ENCODE assay signal across 16 cellular contexts in the genomic region with DNA sequence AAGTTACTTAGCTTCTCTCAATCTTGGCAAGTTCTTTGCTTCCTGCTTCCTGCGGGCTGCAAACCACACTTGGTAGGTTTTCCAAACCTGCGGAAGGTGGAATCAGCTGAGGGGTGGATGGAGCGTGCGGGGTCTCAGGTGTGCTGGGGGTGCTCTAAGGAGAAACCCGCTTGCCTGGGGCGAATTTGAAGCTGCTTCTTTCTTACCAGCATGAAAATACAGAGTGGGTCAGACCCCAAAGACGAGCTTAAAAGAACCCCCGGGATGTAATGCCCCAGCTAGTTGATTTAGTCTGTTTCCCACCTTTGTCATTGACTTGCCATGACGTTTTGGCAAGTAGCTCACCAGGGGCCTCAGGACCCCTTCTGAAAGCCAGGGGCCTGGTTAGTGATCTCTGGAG. TPM values are rescaled to one million over a fixed set of nuclear protein-coding genes. Genes with fewer than 3 reads are reported as not detected.
A peak's percentile ranks its signal among the peaks of the same experiment; 100 is the strongest.
DNase-seq lines count a peak whose midpoint lies in the region; ATAC-seq, FAIRE-seq and TF ChIP-seq lines count a peak whose summit lies in the region.
"Had no signal": no experiment of that assay in that cellular context is flagged by ENCODE, and none has a peak within 500 bp of the region (broad histone marks: within the 10 kb centered on the region; RNA-seq: fewer than 3 reads in every experiment).

No MANE protein-coding gene starts in this region.

- H2AK5ac ChIP-seq in IMR-90 (ENCODE audit: low read depth, low read length) (no peak overlapping the region), trophoblast cell (ENCODE audit: low read length) (no peak overlapping the region)

- H3K27ac ChIP-seq in A549 (peak overlapping the region; percentile 51 to 64; a peak in 5 of 6 replicates), ACC112 (ENCODE audit: low read depth, low read length) (no peak overlapping the region), IMR-90 (ENCODE audit: insufficient read depth, low read length) (no peak overlapping the region), esophagus muscularis mucosa (replicated peaks in 1 of 4) (no peak overlapping the region), trophoblast cell (ENCODE audit: low read depth, low read length) (no peak overlapping the region)
- H3K27ac ChIP-seq: BLaER1 treated with 17β-estradiol and CSF1 and Interleukin-3, amounts not matched to agents 10 nM and 100 nM; HL-60 had no signal

- FAIRE-seq in A549 (lab: Jason Lieb, UNC) = no peak

- H2AK9ac ChIP-seq in IMR-90 (replicated peaks; ENCODE audit: low read depth, low read length, poor library complexity) = no peak overlapping the region

- H3K56ac ChIP-seq in IMR-90 (ENCODE audit: extremely low read depth, insufficient read depth, low read length) = no peak overlapping the region

- peak overlapping the region; percentile 54 for H2AFZ ChIP-seq in ACC112 (ENCODE audit: low read length, unreplicated experiment)
- H2AFZ ChIP-seq in IMR-90 (replicated peaks; ENCODE audit: low read length, poor library complexity) = no peak overlapping the region
- no peak overlapping the region for H2AFZ ChIP-seq in trophoblast cell (ENCODE audit: insufficient read depth, low read length, poor library complexity)

- H3K4me1 ChIP-seq in A549 = peaks cover 31% of the 10 kb centered on the region
- peaks cover 6% of the 10 kb centered on the region for H3K4me1 ChIP-seq in ACC112 (ENCODE audit: control insufficient read depth, insufficient read depth, low read length, unreplicated experiment)
- peaks cover 5% of the 10 kb centered on the region for H3K4me1 ChIP-seq in IMR-90 (ENCODE audit: control insufficient read depth, insufficient read depth, low read length)
- no peaks in the 10 kb centered on the region for H3K4me1 ChIP-seq in esophagus muscularis mucosa
- H3K4me1 ChIP-seq in trophoblast cell (ENCODE audit: control insufficient read depth in 1 of 2, insufficient read depth in 2 of 2, low read length in 2 of 2) = peaks cover 8 to 9% of the 10 kb centered on the region in 2 experiments
- H3K4me1 ChIP-seq: HAP-1 had no signal

- POLR2A ChIA-PET in A549 (lab: Yijun Ruan, JAX) = interaction anchor here (0.7 to 1.2 kb wide), 2 partner anchors 243 to 326 kb away, joined by 3 to 4 read pairs; no protein-coding TSS in a partner anchor
- POLR2A ChIA-PET in IMR-90 (lab: Charles Lee; ENCODE audit: unreplicated experiment) = interaction anchor here (0.6 kb wide), 2 partner anchors 9 to 185 kb away, joined by 3 read pairs; no protein-coding TSS in a partner anchor

- no peak overlapping the region for H3K4ac ChIP-seq in IMR-90 (ENCODE audit: low read depth, low read length)
- no peak overlapping the region for H3K4ac ChIP-seq in trophoblast cell (ENCODE audit: low read depth, low read length)

- H3K14ac ChIP-seq in IMR-90 (replicated peaks; ENCODE audit: low read depth, low read length) (no peak overlapping the region), trophoblast cell (ENCODE audit: low read length) (no peak overlapping the region)

- CTCF ChIA-PET in A549 (lab: Yijun Ruan, JAX) (interaction anchor here (0.6 to 26.0 kb wide), 95 partner anchors 10 to 482 kb away, joined by 3 to 452 read pairs (median 4); a partner anchor contains a TSS), IMR-90 (lab: Yijun Ruan, JAX) (interaction anchor here (0.7 to 2.0 kb wide), 17 partner anchors 9 to 375 kb away, joined by 3 to 10 read pairs (median 4); no protein-coding TSS in a partner anchor)

- H2BK12ac ChIP-seq in trophoblast cell (ENCODE audit: low read length) = no peak overlapping the region

- no peaks in the 10 kb centered on the region for H3K9me3 Mint-ChIP-seq in activated naive CD4-positive, alpha-beta T cell treated with anti-CD3 and anti-CD28 coated beads, Interleukin-2, amount 50 U/mL, for 72 hours
- H3K9me3 Mint-ChIP-seq: CD8-positive, alpha-beta T cell had no signal

- TF ChIP-seq RAD21 in A549 (conservative IDR thresholded peaks at IDR 0.05 in 1 of 2, IDR thresholded peaks at IDR 0.05 in 1 of 2) = no peak
- TF ChIP-seq RAD21 in IMR-90 (IDR thresholded peaks at IDR 0.05; ENCODE audit: low read length) = no peak

- H4K91ac ChIP-seq in IMR-90 (ENCODE audit: insufficient read depth, low read depth, low read length) (no peak overlapping the region), trophoblast cell (ENCODE audit: low read depth, low read length) (no peak overlapping the region)

- no peaks in the 10 kb centered on the region for H3K36me3 Mint-ChIP-seq in activated naive CD4-positive, alpha-beta T cell treated with anti-CD3 and anti-CD28 coated beads, Interleukin-2, amount 50 U/mL, for 72 hours
- H3K36me3 Mint-ChIP-seq: CD8-positive, alpha-beta T cell had no signal

- H2BK20ac ChIP-seq in IMR-90 (ENCODE audit: low read depth, low read length) = peak overlapping the region; percentile 11; the same call in 1 of the 2 replicates

- no peak for TF ChIP-seq CTCF in A549 (IDR thresholded peaks at IDR 0.05)
- TF ChIP-seq CTCF in IMR-90 (conservative IDR thresholded peaks at IDR 0.05; ENCODE audit: low read depth, low read length) = no peak
- no peak for TF ChIP-seq CTCF in esophagus muscularis mucosa (IDR thresholded peaks at IDR 0.05)

- peaks cover 7% of the 10 kb centered on the region for H3K9me1 ChIP-seq in IMR-90 (ENCODE audit: insufficient read depth, low read length)

- TF ChIP-seq POLR2A in A549 (IDR thresholded peaks at IDR 0.05; ENCODE audit: low read length) (no peak), IMR-90 (IDR thresholded peaks at IDR 0.05; ENCODE audit: low read depth, low read length) (no peak), esophagus muscularis mucosa (IDR thresholded peaks at IDR 0.05; ENCODE audit: low read depth) (no peak)

- no peak overlapping the region for H3K23ac ChIP-seq in IMR-90 (ENCODE audit: low read depth, low read length)
- no peak overlapping the region for H3K23ac ChIP-seq in trophoblast cell (ENCODE audit: low read length)

- H2BK15ac ChIP-seq in IMR-90 (ENCODE audit: low read depth, low read length) = no peak overlapping the region

- in situ Hi-C loops in IMR-90 (cut with MboI; ENCODE audit: low sequenced_read_pairs) = loop anchor here (5.0 kb wide), 3 partner anchors 248 to 372 kb away; no protein-coding TSS in a partner anchor

- no peak overlapping the region for H3K27ac Mint-ChIP-seq in activated naive CD4-positive, alpha-beta T cell treated with anti-CD3 and anti-CD28 coated beads, Interleukin-2, amount 50 U/mL, for 72 hours
- H3K27ac Mint-ChIP-seq: B cell; CD8-positive, alpha-beta T cell had no signal

- H2BK120ac ChIP-seq in IMR-90 (ENCODE audit: low read depth, low read length) (peak overlapping the region; percentile 11; the same call in 1 of the 2 replicates), trophoblast cell (ENCODE audit: insufficient read depth, low read length, poor library complexity) (no peak overlapping the region)

- intact Hi-C loops in IMR-90 (cut with micrococcal nuclease) (loop anchor here (1.0 to 5.0 kb wide), 2 partner anchors 244 to 298 kb away; no protein-coding TSS in a partner anchor), esophagus muscularis mucosa (cut with DNase I) (loop anchor here (5.0 to 10.0 kb wide), 2 partner anchors 245 to 372 kb away; no protein-coding TSS in a partner anchor)

- DNase-seq in A549 (ENCODE audit: low read depth in 1 of 2, low spot score in 1 of 2) (no peak), IMR-90 (no peak), esophagus muscularis mucosa (ENCODE audit: extremely low spot score) (peak; percentile 53), SIG-M5 (lab: John Stamatoyannopoulos, UW) (no peak), trophoblast cell (no peak)
- no peak for DNase-seq in activated naive CD4-positive, alpha-beta T cell treated with anti-CD3 and anti-CD28 coated beads, Interleukin-2, amount 50 U/mL, for 16 hours
- no peak for DNase-seq in activated naive CD4-positive, alpha-beta T cell treated with anti-CD3 and anti-CD28 coated beads, Interleukin-2, amount 50 U/mL, for 72 hours (ENCODE audit: low spot score in 2 of 2)
- DNase-seq: GF-D8 had no signal

- H3K4me3 ChIP-seq in A549 = no peak overlapping the region
- H3K4me3 ChIP-seq in ACC112 (ENCODE audit: low read depth, low read length) = no peak overlapping the region
- H3K4me3 ChIP-seq in IMR-90 (ENCODE audit: insufficient read depth, low read depth, low read length) = no peak overlapping the region
- no peak overlapping the region for H3K4me3 ChIP-seq in esophagus muscularis mucosa
- H3K4me3 ChIP-seq in trophoblast cell (ENCODE audit: low read depth, low read length) = no peak overlapping the region
- H3K4me3 ChIP-seq: BLaER1 treated with 17β-estradiol and CSF1 and Interleukin-3, amounts not matched to agents 10 nM and 100 nM; GM12878; HAP-1; K562 had no signal

- H3K9ac ChIP-seq in IMR-90 (ENCODE audit: low read depth, low read length) (no peak overlapping the region), trophoblast cell (ENCODE audit: low read length) (no peak overlapping the region)
- H3K9ac ChIP-seq: BLaER1 treated with 17β-estradiol and CSF1 and Interleukin-3, amounts not matched to agents 10 nM and 100 nM had no signal

- H3K27me3 ChIP-seq in ACC112 (ENCODE audit: insufficient read depth, low read length) (no peaks in the 10 kb centered on the region), IMR-90 (ENCODE audit: control insufficient read depth, insufficient read depth, low read length) (peaks cover 2% of the 10 kb centered on the region), esophagus muscularis mucosa (peaks cover 0 to 44% (median 0%) of the 10 kb centered on the region in 4 donors), trophoblast cell (ENCODE audit: insufficient read depth, low read length) (no peaks in the 10 kb centered on the region)
- H3K27me3 ChIP-seq: BLaER1 treated with 17β-estradiol and CSF1 and Interleukin-3, amounts not matched to agents 10 nM and 100 nM had no signal

- H2BK5ac ChIP-seq in IMR-90 (ENCODE audit: low read depth, low read length, poor library complexity, severe bottlenecking) (no peak overlapping the region), trophoblast cell (ENCODE audit: low read depth, low read length, poor library complexity) (no peak overlapping the region)

- H3K36me3 ChIP-seq in ACC112 (ENCODE audit: insufficient read depth, low read length) (no peaks in the 10 kb centered on the region), IMR-90 (ENCODE audit: control insufficient read depth, insufficient read depth, low read length) (no peaks in the 10 kb centered on the region), esophagus muscularis mucosa (no peaks in the 10 kb centered on the region), trophoblast cell (ENCODE audit: control insufficient read depth in 1 of 2, insufficient read depth in 2 of 2, low read length in 2 of 2) (no peaks in the 10 kb centered on the region)
- H3K36me3 ChIP-seq: BLaER1 treated with 17β-estradiol and CSF1 and Interleukin-3, amounts not matched to agents 10 nM and 100 nM; HAP-1 had no signal

- no peak for ATAC-seq in A549
- ATAC-seq in IMR-90 (ENCODE audit: low read depth) = no peak
- no peak for ATAC-seq in activated naive CD4-positive, alpha-beta T cell treated with anti-CD3 and anti-CD28 coated beads, Interleukin-2, amount 50 U/mL, for 72 hours
- ATAC-seq: CD8-positive, alpha-beta T cell had no signal

- H3K4me2 ChIP-seq in A549 = peak overlapping the region; percentile 41; the same call in 2 of the 3 replicates
- no peak overlapping the region for H3K4me2 ChIP-seq in IMR-90 (ENCODE audit: low read depth, low read length)
- H3K4me2 ChIP-seq in trophoblast cell (ENCODE audit: low read length) = no peak overlapping the region
- H3K4me2 ChIP-seq: BLaER1 treated with 17β-estradiol and CSF1 and Interleukin-3, amounts not matched to agents 10 nM and 100 nM had no signal

- TF ChIP-seq EP300 in A549 (IDR thresholded peaks at IDR 0.05) (no peak), esophagus muscularis mucosa (IDR thresholded peaks at IDR 0.05) (no peak)

- H4K12ac ChIP-seq in trophoblast cell (ENCODE audit: low read depth, low read length) = no peak overlapping the region

- no peaks in the 10 kb centered on the region for H3K79me1 ChIP-seq in IMR-90 (ENCODE audit: low read depth in 1 of 2, low read length in 2 of 2)
- no peaks in the 10 kb centered on the region for H3K79me1 ChIP-seq in trophoblast cell (ENCODE audit: low read length)

- H3K9me3 ChIP-seq in A549 = 0 out of 3 replicates have a peak, but pooled peaks cover 2% of the 10 kb centered on the region
- H3K9me3 ChIP-seq in IMR-90 (ENCODE audit: control insufficient read depth, insufficient read depth, low read length) = no peaks in the 10 kb centered on the region
- H3K9me3 ChIP-seq in esophagus muscularis mucosa = no peaks in the 10 kb centered on the region
- H3K9me3 ChIP-seq in trophoblast cell (ENCODE audit: insufficient read depth, low read depth, low read length) = peaks cover 4% of the 10 kb centered on the region
- H3K9me3 ChIP-seq: BLaER1 treated with 17β-estradiol and CSF1 and Interleukin-3, amounts not matched to agents 10 nM and 100 nM; HAP-1 had no signal

- no peaks in the 10 kb centered on the region for H3K79me2 ChIP-seq in ACC112 (ENCODE audit: control insufficient read depth, insufficient read depth, low read length, unreplicated experiment)
- no peaks in the 10 kb centered on the region for H3K79me2 ChIP-seq in trophoblast cell (ENCODE audit: control insufficient read depth, insufficient read depth, low read length, poor library complexity)

- H3K18ac ChIP-seq in IMR-90 (ENCODE audit: low read depth, low read length) (no peak overlapping the region), trophoblast cell (ENCODE audit: low read length) (no peak overlapping the region)

- H4K8ac ChIP-seq in IMR-90 (ENCODE audit: low read depth in 2 of 2, low read length in 2 of 2) (no peak overlapping the region), trophoblast cell (ENCODE audit: low read depth, low read length) (no peak overlapping the region)

- no peaks in the 10 kb centered on the region for H4K20me1 ChIP-seq in IMR-90 (ENCODE audit: insufficient read depth, low read length)

- WGBS in A549 (ENCODE audit: missing lambda C conversion rate) = 52% methylated on average over 9 of the region's 9 CpGs
- WGBS in IMR-90 (ENCODE audit: extremely low coverage in 2 of 2, insufficient read length in 1 of 2), 2 experiments = 41% methylated on average over 3 of the region's 9 CpGs; no CpG with 5 or more reads in 1 of the 2 experiments
- 69% methylated on average over 8 of the region's 9 CpGs for WGBS in esophagus muscularis mucosa
- WGBS in trophoblast cell (ENCODE audit: extremely low coverage, insufficient coverage, insufficient read length) = no CpG with 5 or more reads among the region's 9 CpGs

- H4K5ac ChIP-seq in IMR-90 (ENCODE audit: low read depth, low read length) = no peak overlapping the region

- BruUV-seq in IMR-90 (replicated peaks; lab: Mats Ljungman, UMichigan) = no TSS peak

- dilution Hi-C loops in IMR-90 (cut with HindIII; ENCODE audit: low sequenced_read_pairs, unreplicated experiment) = no loop called here

RNA-seq across cellular contexts. Expression of a gene that starts 28.8 kb away (rescaled TPM):
- polyA plus RNA-seq in A549 (2011; rRNA removed) = 2.0 and 2.4 TPM in 2 replicates
- polyA plus RNA-seq in A549 (2012; cell fraction: cytosol; rRNA removed) = 1.3 and 1.7 TPM in 2 replicates
- 1.5 and 1.8 TPM in 2 replicates for polyA plus RNA-seq in A549 (2012; cell fraction: nucleus; rRNA removed)
- 1.8 to 2.4 TPM (median 2.3 TPM) in 3 replicates for polyA plus RNA-seq in A549 (2017; fragmentation: RNase III; extraction: RNeasy Plus Mini Kit Qiagen cat#74134 plus additional on column Dnase treatment)
- 1.9 and 2.6 TPM in 2 replicates for polyA minus RNA-seq in A549 (2011; rRNA and poly(A)+ RNA removed)
- 9.3 and 9.7 TPM in 2 replicates for total RNA-seq in IMR-90 (2012; rRNA removed)
- polyA plus RNA-seq in IMR-90 (2012; rRNA removed) = 39.3 and 43.2 TPM in 2 replicates
- 29.1 and 32.4 TPM in 2 replicates for polyA plus RNA-seq in IMR-90 (2012; cell fraction: cytosol; rRNA removed)
- polyA plus RNA-seq in IMR-90 (2012; cell fraction: nucleus; rRNA removed; ENCODE audit: low replicate concordance) = 24.4 and 27.5 TPM in 2 replicates
- 10 to 100 TPM in 1 of 4 donors, 1 to 10 TPM in 3; 5.8 to 12.2 (median 7.5) TPM for total RNA-seq in esophagus muscularis mucosa
- total RNA-seq in activated naive CD4-positive, alpha-beta T cell treated with anti-CD3 and anti-CD28 coated beads, Interleukin-2, amount 50 U/mL, for 72 hours = under 1 TPM in 1 of 2 donors, not detected in 1; 0.07 TPM
- polyA plus RNA-seq in trophoblast cell (2013) = 0.22 and 0.24 TPM in 2 replicates
- total RNA-seq: K562 had no signal
- polyA plus RNA-seq: K562 had no signal

Comparison
In these comparisons a context has a peak if more than half of its experiments do, and no peak if none do; other contexts are left out.
1. H3K27ac ChIP-seq: peak in A549 (2 of 2); none in ACC112 (single experiment), IMR-90 (single experiment), esophagus muscularis mucosa (0 of 4) and trophoblast cell (single experiment).